Comparison of ENCODE assay signal across 16 cellular contexts in the genomic region with DNA sequence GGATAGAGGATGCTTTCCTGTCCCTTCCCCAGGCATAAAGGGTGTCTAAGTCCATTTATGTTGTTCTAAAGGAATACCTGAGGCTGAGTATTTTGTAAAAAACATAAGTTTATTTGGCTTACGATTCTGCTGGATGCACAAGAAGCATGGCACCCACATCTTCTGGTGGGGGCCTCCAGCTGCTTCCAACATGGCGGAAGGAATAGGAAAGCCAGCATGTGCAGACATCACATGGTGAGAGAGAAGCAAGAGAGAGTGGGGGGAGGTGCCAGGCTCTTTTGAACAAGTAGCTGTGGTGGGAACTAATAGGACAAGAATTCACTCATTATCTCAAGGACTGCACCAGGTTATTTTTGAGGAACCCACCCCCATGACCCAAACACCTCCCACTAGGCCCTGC.
DNase-seq lines count a peak whose midpoint lies in the region; ATAC-seq, FAIRE-seq and TF ChIP-seq lines count a peak whose summit lies in the region.
"Had no signal": no experiment of that assay in that cellular context is flagged by ENCODE, and none has a peak within 500 bp of the region (broad histone marks: within the 10 kb centered on the region; RNA-seq: fewer than 3 reads in every experiment).

No MANE protein-coding gene starts in this region.

- peaks cover 14% of the 10 kb centered on the region for H3K9me3 ChIP-seq in HUES48 (ENCODE audit: control insufficient read depth, insufficient read depth, low read length)
- no peaks in the 10 kb centered on the region for H3K9me3 ChIP-seq in astrocyte (ENCODE audit: insufficient read depth, low read depth, low read length)
- H3K9me3 ChIP-seq in iPS-20b (ENCODE audit: insufficient read depth, low read depth, low read length): peaks cover 16% of the 10 kb centered on the region
- peaks cover 4% of the 10 kb centered on the region for H3K9me3 ChIP-seq in psoas muscle

- H3K27ac Mint-ChIP-seq in astrocyte (ENCODE audit: unreplicated experiment): no peak overlapping the region
- H3K27ac Mint-ChIP-seq: B cell; CD4-positive, CD25-positive, alpha-beta regulatory T cell had no signal

- no peak for FAIRE-seq in astrocyte (lab: Jason Lieb, UNC)
- FAIRE-seq: D721Med had no signal

- no peak for ATAC-seq in psoas muscle
- no peak for ATAC-seq in GM21723 (IDR thresholded peaks at IDR 0.05; ENCODE audit: unreplicated experiment)

- no peaks in the 10 kb centered on the region for H3K79me2 ChIP-seq in astrocyte (ENCODE audit: insufficient read depth, low read length)

- peaks cover 8% of the 10 kb centered on the region for H3K9me3 Mint-ChIP-seq in astrocyte (ENCODE audit: unreplicated experiment)

- no peak overlapping the region for H2AFZ ChIP-seq in astrocyte (ENCODE audit: low read depth, low read length)

- TF ChIP-seq CTCF in astrocyte (IDR thresholded peaks at IDR 0.05; ENCODE audit: insufficient read depth, low read depth, low read length) (no peak), psoas muscle (IDR thresholded peaks at IDR 0.05) (no peak)

- no peaks in the 10 kb centered on the region for H3K36me3 ChIP-seq in HUES48 (ENCODE audit: control insufficient read depth, insufficient read depth, low read length)
- H3K36me3 ChIP-seq in astrocyte (ENCODE audit: insufficient read depth, low read length): no peaks in the 10 kb centered on the region
- H3K36me3 ChIP-seq in iPS-20b (ENCODE audit: insufficient read depth, low read depth, low read length): no peaks in the 10 kb centered on the region
- no peaks in the 10 kb centered on the region for H3K36me3 ChIP-seq in psoas muscle (ENCODE audit: insufficient read depth in 1 of 2, low read depth in 1 of 2)
- H3K36me3 ChIP-seq: BLaER1 treated with 17β-estradiol and CSF1 and Interleukin-3, amounts not matched to agents 10 nM and 100 nM had no signal

- no peaks in the 10 kb centered on the region for H3K27me3 Mint-ChIP-seq in astrocyte (ENCODE audit: low read depth, unreplicated experiment)
- H3K27me3 Mint-ChIP-seq: B cell; CD4-positive, CD25-positive, alpha-beta regulatory T cell had no signal

- DNase-seq in astrocyte (ENCODE audit: low read depth): no peak
- no peak for DNase-seq in psoas muscle
- DNase-seq in NCI-H526 treated with DMSO at 0.1 percent for 48 hours (lab: John Stamatoyannopoulos, UW): no peak
- DNase-seq in NCI-H1092 treated with DMSO at 0.1 percent for 48 hours (lab: John Stamatoyannopoulos, UW): no peak
- DNase-seq: Caco-2; CD4-positive, CD25-positive, alpha-beta regulatory T cell; GF-D8; HCEC 1CT; KG1 had no signal

- 86 to 89% (median 86%) methylated on average over 2 of the region's 2 CpGs for WGBS in psoas muscle, 3 donors

- intact Hi-C loops in psoas muscle (cut with DNase I): no loop called here

- peaks cover 26% of the 10 kb centered on the region for H3K4me1 ChIP-seq in HUES48 (ENCODE audit: control insufficient read depth, insufficient read depth, low read length)
- no peaks in the 10 kb centered on the region for H3K4me1 ChIP-seq in astrocyte (ENCODE audit: insufficient read depth, low read length)
- peaks cover 21% of the 10 kb centered on the region for H3K4me1 ChIP-seq in iPS-20b (ENCODE audit: insufficient read depth, low read length)
- H3K4me1 ChIP-seq in psoas muscle: peaks cover 11% of the 10 kb centered on the region
- H3K4me1 ChIP-seq: BLaER1 treated with 17β-estradiol and CSF1 and Interleukin-3, amounts not matched to agents 10 nM and 100 nM; Caco-2 had no signal

- no peak overlapping the region for H3K4me2 ChIP-seq in astrocyte (ENCODE audit: low read length)
- H3K4me2 ChIP-seq: BLaER1 treated with 17β-estradiol and CSF1 and Interleukin-3, amounts not matched to agents 10 nM and 100 nM had no signal

- H3K9ac ChIP-seq in HUES48 (ENCODE audit: low read depth, low read length) (no peak overlapping the region; the same call in 1 of the 2 replicates), astrocyte (ENCODE audit: low read length) (no peak overlapping the region), iPS-20b (ENCODE audit: low read depth, low read length) (no peak overlapping the region; the same call in 1 of the 2 replicates)
- H3K9ac ChIP-seq: BLaER1 treated with 17β-estradiol and CSF1 and Interleukin-3, amounts not matched to agents 10 nM and 100 nM had no signal

- no peaks in the 10 kb centered on the region for H3K27me3 ChIP-seq in HUES48 (ENCODE audit: control insufficient read depth, insufficient read depth, low read length)
- no peaks in the 10 kb centered on the region for H3K27me3 ChIP-seq in astrocyte (ENCODE audit: insufficient read depth, low read length)
- no peaks in the 10 kb centered on the region for H3K27me3 ChIP-seq in iPS-20b (ENCODE audit: insufficient read depth, low read length)
- no peaks in the 10 kb centered on the region for H3K27me3 ChIP-seq in psoas muscle (ENCODE audit: insufficient read depth in 3 of 3, low read length in 2 of 3)
- H3K27me3 ChIP-seq: BLaER1 treated with 17β-estradiol and CSF1 and Interleukin-3, amounts not matched to agents 10 nM and 100 nM had no signal

- H3K4me1 Mint-ChIP-seq in astrocyte (ENCODE audit: low read depth, unreplicated experiment): peaks cover 15% of the 10 kb centered on the region
- H3K4me1 Mint-ChIP-seq: B cell; CD4-positive, CD25-positive, alpha-beta regulatory T cell had no signal

- H3K4me3 ChIP-seq in HUES48 (ENCODE audit: low read depth, low read length): no peak overlapping the region
- no peak overlapping the region for H3K4me3 ChIP-seq in astrocyte (ENCODE audit: insufficient read depth, low read depth, low read length)
- H3K4me3 ChIP-seq in iPS-20b (ENCODE audit: low read length): peak overlapping the region; percentile 39; the same call in 1 of the 2 replicates
- no peak overlapping the region for H3K4me3 ChIP-seq in psoas muscle
- H3K4me3 ChIP-seq: BLaER1 treated with 17β-estradiol and CSF1 and Interleukin-3, amounts not matched to agents 10 nM and 100 nM had no signal

- no peaks in the 10 kb centered on the region for H4K20me1 ChIP-seq in astrocyte (ENCODE audit: insufficient read depth, low read length)
- H4K20me1 ChIP-seq: BLaER1 treated with 17β-estradiol and CSF1 and Interleukin-3, amounts not matched to agents 10 nM and 100 nM had no signal

- H3K27ac ChIP-seq in HUES48 (ENCODE audit: low read depth, low read length): peak overlapping the region; percentile 94
- H3K27ac ChIP-seq in astrocyte (ENCODE audit: low read depth, low read length): no peak overlapping the region
- no peak overlapping the region for H3K27ac ChIP-seq in iPS-20b (ENCODE audit: low read length)
- no peak overlapping the region for H3K27ac ChIP-seq in psoas muscle
- H3K27ac ChIP-seq: BLaER1 treated with 17β-estradiol and CSF1 and Interleukin-3, amounts not matched to agents 10 nM and 100 nM; HL-60 had no signal

- peak overlapping the region; percentile 66 for H3K4me3 Mint-ChIP-seq in astrocyte (ENCODE audit: unreplicated experiment)
- H3K4me3 Mint-ChIP-seq: B cell; CD4-positive, CD25-positive, alpha-beta regulatory T cell had no signal

- peaks cover 4% of the 10 kb centered on the region for H3K36me3 Mint-ChIP-seq in astrocyte (ENCODE audit: low read depth, unreplicated experiment)
- H3K36me3 Mint-ChIP-seq: CD4-positive, CD25-positive, alpha-beta regulatory T cell had no signal
